In the genomic region with DNA sequence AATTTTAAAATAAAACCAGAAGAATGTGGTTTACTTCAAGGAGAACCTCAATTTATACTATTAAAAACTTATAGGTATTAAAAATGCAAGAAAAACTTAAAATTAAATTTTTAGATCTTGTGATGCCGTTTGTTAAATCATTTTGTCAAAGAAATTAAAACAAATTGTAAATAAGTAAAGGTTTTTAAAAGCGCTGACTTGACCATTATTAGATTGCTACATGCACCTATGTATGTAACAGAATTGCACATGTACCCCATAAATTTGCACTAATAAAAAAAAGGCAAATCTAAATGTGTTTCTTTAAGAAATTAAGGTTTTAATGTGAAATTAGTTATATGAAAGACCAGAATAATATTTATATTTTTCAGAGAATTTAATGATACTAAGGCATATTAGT, we compare ENCODE assay signal across 19 cellular contexts.
DNase-seq lines count a peak whose midpoint lies in the region; ATAC-seq, FAIRE-seq and TF ChIP-seq lines count a peak whose summit lies in the region.
"Had no signal": no experiment of that assay in that cellular context is flagged by ENCODE, and none has a peak within 500 bp of the region (broad histone marks: within the 10 kb centered on the region; RNA-seq: fewer than 3 reads in every experiment).

No MANE protein-coding gene starts in this region.

- no peak overlapping the region for H2BK15ac ChIP-seq in IMR-90 (ENCODE audit: low read depth, low read length)

- H3K36me3 ChIP-seq in IMR-90 (ENCODE audit: control insufficient read depth, insufficient read depth, low read length) (no peaks in the 10 kb centered on the region), small intestine (ENCODE audit: control insufficient read depth in 2 of 2, insufficient read depth in 2 of 2, low read length in 2 of 2) (no peaks in the 10 kb centered on the region), heart left ventricle (no peaks in the 10 kb centered on the region)

- H2BK5ac ChIP-seq in IMR-90 (ENCODE audit: low read depth, low read length, poor library complexity, severe bottlenecking), result no peak overlapping the region

- H2BK120ac ChIP-seq in IMR-90 (ENCODE audit: low read depth, low read length), result no peak overlapping the region

- no peak overlapping the region for H4K91ac ChIP-seq in IMR-90 (ENCODE audit: insufficient read depth, low read depth, low read length)

- H3K56ac ChIP-seq in IMR-90 (ENCODE audit: extremely low read depth, insufficient read depth, low read length), result no peak overlapping the region

- no peaks in the 10 kb centered on the region for H3K9me1 ChIP-seq in IMR-90 (ENCODE audit: insufficient read depth, low read length)

- H3K23ac ChIP-seq in IMR-90 (ENCODE audit: low read depth, low read length), result no peak overlapping the region

- H3K9me3 ChIP-seq in A549, result no peaks in the 10 kb centered on the region
- H3K9me3 ChIP-seq in IMR-90 (ENCODE audit: control insufficient read depth, insufficient read depth, low read length), result no peaks in the 10 kb centered on the region
- no peaks in the 10 kb centered on the region for H3K9me3 ChIP-seq in small intestine (ENCODE audit: control insufficient read depth, low read depth)
- H3K9me3 ChIP-seq in heart left ventricle, result no peaks in the 10 kb centered on the region

- no peak overlapping the region for H2AK9ac ChIP-seq in IMR-90 (replicated peaks; ENCODE audit: low read depth, low read length, poor library complexity)

- intact Hi-C loops in IMR-90 (cut with micrococcal nuclease), result no loop called here
- intact Hi-C loops in heart left ventricle (cut with DNase I), result loop anchor here in 1 of 10 donors (5.0 kb wide), 1 partner anchor 34 kb away; no protein-coding TSS in a partner anchor

- no peak for TF ChIP-seq CTCF in A549 (IDR thresholded peaks at IDR 0.05)
- TF ChIP-seq CTCF in IMR-90 (conservative IDR thresholded peaks at IDR 0.05; ENCODE audit: low read depth, low read length), result no peak
- no peak for TF ChIP-seq CTCF in GM10266 (IDR thresholded peaks at IDR 0.05; ENCODE audit: control insufficient read depth, insufficient read depth, low read depth, missing control alignments)
- no peak for TF ChIP-seq CTCF in heart left ventricle (IDR thresholded peaks at IDR 0.05)

- H4K5ac ChIP-seq in IMR-90 (ENCODE audit: low read depth, low read length), result no peak overlapping the region

- ATAC-seq in A549, result no peak
- ATAC-seq in IMR-90 (ENCODE audit: low read depth), result no peak
- ATAC-seq in heart left ventricle, result no peak
- ATAC-seq: GM12878, HCT116 had no signal

- no peak overlapping the region for H3K27ac ChIP-seq in A549
- H3K27ac ChIP-seq in IMR-90 (ENCODE audit: insufficient read depth, low read length), result no peak overlapping the region
- no peak overlapping the region for H3K27ac ChIP-seq in small intestine (ENCODE audit: low read depth in 1 of 2, low read length in 1 of 2)
- H3K27ac ChIP-seq in heart left ventricle, result no peak overlapping the region
- H3K27ac ChIP-seq: GM23248 had no signal

- H2BK20ac ChIP-seq in IMR-90 (ENCODE audit: low read depth, low read length), result no peak overlapping the region

- H3K18ac ChIP-seq in IMR-90 (ENCODE audit: low read depth, low read length), result no peak overlapping the region

- H3K14ac ChIP-seq in IMR-90 (replicated peaks; ENCODE audit: low read depth, low read length), result no peak overlapping the region

- no peak for TF ChIP-seq EP300 in A549 (IDR thresholded peaks at IDR 0.05)

- no peaks in the 10 kb centered on the region for H4K20me1 ChIP-seq in IMR-90 (ENCODE audit: insufficient read depth, low read length)

- H3K4me2 ChIP-seq in A549 (no peak overlapping the region), IMR-90 (ENCODE audit: low read depth, low read length) (no peak overlapping the region)

- DNase-seq in A549 (ENCODE audit: low read depth in 1 of 2, low spot score in 1 of 2), result no peak
- no peak for DNase-seq in IMR-90
- no peak for DNase-seq in frontal cortex (ENCODE audit: low spot score in 2 of 2)
- no peak for DNase-seq in small intestine
- no peak for DNase-seq in stimulated activated CD8-positive, alpha-beta memory T cell treated with anti-CD3 and anti-CD28 coated beads, Interleukin-4, amount 100 ng/mL, for 48 hours
- no peak for DNase-seq in GM10266 (ENCODE audit: extremely low spot score)
- no peak for DNase-seq in heart left ventricle
- DNase-seq: 8988T; C1 segment of cervical spinal cord; Calu3; CD4-positive, alpha-beta memory T cell; COR-L47; DMS53; DMS79 treated with DMSO at 0.1 percent for 48 hours; GM23248; H9 had no signal

- BruUV-seq in IMR-90 (replicated peaks; lab: Mats Ljungman, UMichigan), result no TSS peak

- no peak overlapping the region for H3K4ac ChIP-seq in IMR-90 (ENCODE audit: low read depth, low read length)

- in situ Hi-C loops in IMR-90 (cut with MboI; ENCODE audit: low sequenced_read_pairs), result no loop called here

- CTCF ChIA-PET in A549 (lab: Yijun Ruan, JAX) (interaction anchor here (0.6 kb wide), 1 partner anchor 144 kb away, joined by 3 read pairs; no protein-coding TSS in a partner anchor), IMR-90 (lab: Yijun Ruan, JAX) (no interaction called here)

- H3K27me3 ChIP-seq in IMR-90 (ENCODE audit: control insufficient read depth, insufficient read depth, low read length) (no peaks in the 10 kb centered on the region), small intestine (ENCODE audit: control insufficient read depth in 2 of 2, insufficient read depth in 2 of 2, low read length in 2 of 2) (no peaks in the 10 kb centered on the region), heart left ventricle (no peaks in the 10 kb centered on the region)

- H3K4me3 ChIP-seq in A549, result no peak overlapping the region
- no peak overlapping the region for H3K4me3 ChIP-seq in IMR-90 (ENCODE audit: insufficient read depth, low read depth, low read length)
- H3K4me3 ChIP-seq in small intestine (ENCODE audit: low read depth in 1 of 2, low read length in 2 of 2), result no peak overlapping the region
- no peak overlapping the region for H3K4me3 ChIP-seq in heart left ventricle
- H3K4me3 ChIP-seq: GM12878, GM23248 had no signal

- H2AFZ ChIP-seq in IMR-90 (replicated peaks; ENCODE audit: low read length, poor library complexity), result no peak overlapping the region
- H2AFZ ChIP-seq: GM23248 had no signal

- WGBS in A549 (ENCODE audit: missing lambda C conversion rate), result 51% methylated on average over 2 of the region's 2 CpGs
- no CpG with 5 or more reads among the region's 2 CpGs for WGBS in IMR-90 (ENCODE audit: extremely low coverage in 2 of 2, insufficient read length in 1 of 2), 2 experiments
- 62 to 84% (median 63%) methylated on average over 2 of the region's 2 CpGs for WGBS in small intestine, 3 donors
- WGBS in heart left ventricle, 4 donors, result 49 to 85% (median 64%) methylated on average over 2 of the region's 2 CpGs

- TF ChIP-seq RAD21 in A549 (conservative IDR thresholded peaks at IDR 0.05 in 1 of 2, IDR thresholded peaks at IDR 0.05 in 1 of 2) (no peak), IMR-90 (IDR thresholded peaks at IDR 0.05; ENCODE audit: low read length) (no peak)

- TF ChIP-seq POLR2A in A549 (IDR thresholded peaks at IDR 0.05; ENCODE audit: low read length) (no peak), IMR-90 (IDR thresholded peaks at IDR 0.05; ENCODE audit: low read depth, low read length) (no peak), heart left ventricle (IDR thresholded peaks at IDR 0.05) (no peak)

- H3K4me1 ChIP-seq in A549 (no peaks in the 10 kb centered on the region), IMR-90 (ENCODE audit: control insufficient read depth, insufficient read depth, low read length) (no peaks in the 10 kb centered on the region), small intestine (ENCODE audit: control insufficient read depth in 2 of 2, insufficient read depth in 1 of 2, low read depth in 1 of 2, low read length in 1 of 2) (no peaks in the 10 kb centered on the region), heart left ventricle (no peaks in the 10 kb centered on the region)

- no peak for FAIRE-seq in A549 (lab: Jason Lieb, UNC)
- FAIRE-seq in frontal cortex (lab: Jason Lieb, UNC), result peak; percentile 90
- peak; percentile 5 for FAIRE-seq in small intestine (lab: Jason Lieb, UNC)
- FAIRE-seq: GM12878, GM19239 had no signal

- dilution Hi-C loops in IMR-90 (cut with HindIII; ENCODE audit: low sequenced_read_pairs, unreplicated experiment), result no loop called here

- H3K79me1 ChIP-seq in IMR-90 (ENCODE audit: low read depth in 1 of 2, low read length in 2 of 2), result no peaks in the 10 kb centered on the region

- H4K8ac ChIP-seq in IMR-90 (ENCODE audit: low read depth in 2 of 2, low read length in 2 of 2), result no peak overlapping the region

- POLR2A ChIA-PET in A549 (lab: Yijun Ruan, JAX), result no interaction called here
- POLR2A ChIA-PET in IMR-90 (lab: Charles Lee; ENCODE audit: unreplicated experiment), result no interaction called here

- no peak overlapping the region for H3K9ac ChIP-seq in IMR-90 (ENCODE audit: low read depth, low read length)
- H3K9ac ChIP-seq: GM23248 had no signal

- no peak overlapping the region for H2AK5ac ChIP-seq in IMR-90 (ENCODE audit: low read depth, low read length)

TF ChIP-seq in A549, 52 proteins besides CTCF, POLR2A, EP300 and RAD21 (continues in another document):
- TF ChIP-seq KDM1A (IDR thresholded peaks at IDR 0.05; ENCODE audit: low read depth), result no peak
- TF ChIP-seq SMC3 (IDR thresholded peaks at IDR 0.05), result no peak
- TF ChIP-seq RNF2 (IDR thresholded peaks at IDR 0.05; ENCODE audit: borderline replicate concordance, low read depth), result no peak
- peak; percentile 54 for TF ChIP-seq MAFK (IDR thresholded peaks at IDR 0.05; ENCODE audit: partially characterized antibody)

TF ChIP-seq in IMR-90, 13 proteins besides CTCF, POLR2A, EP300 and RAD21:
- TF ChIP-seq MAFK (IDR thresholded peaks at IDR 0.05; ENCODE audit: low read depth, low read length), result peak; percentile 75
- TF ChIP-seq CHD1 (IDR thresholded peaks at IDR 0.05; ENCODE audit: low read depth, low read length), result no peak
